In the genomic region with DNA sequence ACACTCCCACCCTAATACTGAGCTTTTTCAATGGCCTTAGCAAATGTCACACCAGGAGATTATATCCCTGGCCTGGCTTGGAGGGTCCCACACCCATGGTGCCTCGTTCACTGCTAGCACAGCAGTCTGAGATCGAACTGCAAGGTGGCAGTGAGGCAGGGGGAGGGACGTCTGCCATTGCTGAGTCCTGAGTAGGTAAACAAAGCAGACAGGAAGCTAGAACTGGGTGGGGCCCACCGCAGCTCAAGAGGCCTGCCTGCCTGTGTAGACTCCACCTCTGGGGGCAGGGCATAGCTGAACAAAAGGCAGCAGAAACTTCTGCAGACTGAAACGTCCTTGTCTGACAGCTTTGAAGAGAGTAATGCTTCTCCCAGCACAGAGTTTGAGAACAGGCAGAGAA, we compare ENCODE assay signal across 20 cellular contexts.
A peak's percentile ranks its signal among the peaks of the same experiment; 100 is the strongest.
DNase-seq lines count a peak whose midpoint lies in the region; ATAC-seq and TF ChIP-seq lines count a peak whose summit lies in the region.
"Had no signal": no experiment of that assay in that cellular context is flagged by ENCODE, and none has a peak within 500 bp of the region (broad histone marks: within the 10 kb centered on the region; RNA-seq: fewer than 3 reads in every experiment).

No MANE protein-coding gene starts in this region.

- no peaks in the 10 kb centered on the region for H3K79me2 ChIP-seq in PC-3 (ENCODE audit: low read length)

- no peak overlapping the region for H3K9ac ChIP-seq in PC-3 (ENCODE audit: low read length)

- DNase-seq in activated naive CD4-positive, alpha-beta T cell treated with anti-CD3 and anti-CD28 coated beads, Interleukin-2, amount 10 ng/mL, durations not matched to agents 7 days and 5 days = peak; percentile 55
- no peak for DNase-seq in activated naive CD4-positive, alpha-beta T cell (lab: John Stamatoyannopoulos, UW)
- peak; percentile 68 for DNase-seq in PC-3
- DNase-seq in mucosa of descending colon = peak in 2 of 3 donors; percentile 9 to 24
- DNase-seq in NCI-H2196 treated with DMSO at 0.1 percent for 48 hours (lab: John Stamatoyannopoulos, UW; ENCODE audit: unreplicated experiment) = no peak
- DNase-seq: activated CD8-positive, alpha-beta memory T cell treated with anti-CD3 and anti-CD28 coated beads for 24 hours; anterior cingulate cortex; cerebellar nuclear complex; effector CD8-positive, alpha-beta T cell; GF-D8; HCEC 1CT; lower lobe of right lung; NCI-H510A; ovary; stimulated activated CD4-positive, alpha-beta T cell treated with anti-CD3 and anti-CD28 coated beads, Interleukin-2, amount 100 ng/mL, for 48 hours had no signal

- H3K9me2 ChIP-seq in PC-3 (replicated peaks; ENCODE audit: low read length) = no peaks in the 10 kb centered on the region

- peaks cover 12% of the 10 kb centered on the region for H3K9me3 Mint-ChIP-seq in activated naive CD4-positive, alpha-beta T cell treated with anti-CD3 and anti-CD28 coated beads, Interleukin-2, amount 10 ng/mL, durations not matched to agents 7 days and 5 days

- POLR2A ChIA-PET in PC-3 (lab: Charles Lee; ENCODE audit: unreplicated experiment) = no interaction called here

- no peaks in the 10 kb centered on the region for H3K9me3 ChIP-seq in PC-3 (ENCODE audit: low read length)
- H3K9me3 ChIP-seq in mucosa of descending colon = no peaks in the 10 kb centered on the region
- H3K9me3 ChIP-seq: ovary had no signal

- no peak overlapping the region for H3K4me3 Mint-ChIP-seq in activated naive CD4-positive, alpha-beta T cell treated with anti-CD3 and anti-CD28 coated beads, Interleukin-2, amount 10 ng/mL, durations not matched to agents 7 days and 5 days
- H3K4me3 Mint-ChIP-seq: activated T-helper 17 cell treated with anti-CD3 and anti-CD28 coated beads, Interleukin-2, amount 50 U/mL, for 72 hours had no signal

- 0 out of 2 replicates have a peak, but pooled peaks cover 5% of the 10 kb centered on the region for H3K4me1 ChIP-seq in PC-3 (ENCODE audit: insufficient read depth, low read length)
- no peaks in the 10 kb centered on the region for H3K4me1 ChIP-seq in mucosa of descending colon (ENCODE audit: low read depth)
- H3K4me1 ChIP-seq: lower lobe of right lung had no signal

- peaks cover 12% of the 10 kb centered on the region for H3K4me1 Mint-ChIP-seq in activated naive CD4-positive, alpha-beta T cell treated with anti-CD3 and anti-CD28 coated beads, Interleukin-2, amount 10 ng/mL, durations not matched to agents 7 days and 5 days
- H3K4me1 Mint-ChIP-seq: activated T-helper 17 cell treated with anti-CD3 and anti-CD28 coated beads, Interleukin-2, amount 50 U/mL, for 72 hours had no signal

- no peaks in the 10 kb centered on the region for H3K36me3 ChIP-seq in PC-3 (ENCODE audit: low read depth, low read length)
- no peaks in the 10 kb centered on the region for H3K36me3 ChIP-seq in mucosa of descending colon (ENCODE audit: low read depth)
- H3K36me3 ChIP-seq: lower lobe of right lung, ovary had no signal

- no TSS peak for BruUV-seq in PC-3 (replicated peaks; lab: Mats Ljungman, UMichigan)

- peak overlapping the region; percentile 53 for H2AFZ ChIP-seq in PC-3 (ENCODE audit: low read length)

- no peak overlapping the region for H3K27ac ChIP-seq in PC-3 (ENCODE audit: low read length)
- H3K27ac ChIP-seq: lower lobe of right lung, ovary, SK-N-MC had no signal

- TF ChIP-seq CTCF in PC-3 (conservative IDR thresholded peaks at IDR 0.05; ENCODE audit: low read depth, low read length) (no peak), mucosa of descending colon (IDR thresholded peaks at IDR 0.05) (no peak)

- no peaks in the 10 kb centered on the region for H3K27me3 Mint-ChIP-seq in activated naive CD4-positive, alpha-beta T cell treated with anti-CD3 and anti-CD28 coated beads, Interleukin-2, amount 10 ng/mL, durations not matched to agents 7 days and 5 days
- H3K27me3 Mint-ChIP-seq: activated T-helper 17 cell treated with anti-CD3 and anti-CD28 coated beads, Interleukin-2, amount 50 U/mL, for 72 hours had no signal

- no peak overlapping the region for H3K4me3 ChIP-seq in PC-3 (ENCODE audit: low read length)
- no peak overlapping the region for H3K4me3 ChIP-seq in mucosa of descending colon
- H3K4me3 ChIP-seq: lower lobe of right lung, ovary, SK-N-MC had no signal

- no peaks in the 10 kb centered on the region for H3K36me3 Mint-ChIP-seq in activated naive CD4-positive, alpha-beta T cell treated with anti-CD3 and anti-CD28 coated beads, Interleukin-2, amount 10 ng/mL, durations not matched to agents 7 days and 5 days

- no peaks in the 10 kb centered on the region for H4K20me1 ChIP-seq in PC-3 (ENCODE audit: low read length)

- CTCF ChIA-PET in activated naive CD4-positive, alpha-beta T cell treated with anti-CD3 and anti-CD28 coated beads, Interleukin-2, amount 10 ng/mL, durations not matched to agents 7 days and 5 days (lab: Charles Lee) = no interaction called here
- CTCF ChIA-PET in PC-3 (lab: Charles Lee) = no interaction called here

- H3K4me2 ChIP-seq in PC-3 (ENCODE audit: low read length) = no peak overlapping the region

- no peaks in the 10 kb centered on the region for H3F3A ChIP-seq in PC-3 (ENCODE audit: low read length, unreplicated experiment)

- intact Hi-C loops in PC-3 (cut with micrococcal nuclease) (no loop called here), mucosa of descending colon (cut with DNase I, micrococcal nuclease) (no loop called here)

- ATAC-seq in GM19324 (IDR thresholded peaks at IDR 0.05; ENCODE audit: low FRiP score, unreplicated experiment) = peak; percentile 59
- peak; percentile 57 for ATAC-seq in PC-3
- ATAC-seq in mucosa of descending colon = peak; percentile 34
- no peak for ATAC-seq in HG02840 (IDR thresholded peaks at IDR 0.05; ENCODE audit: low FRiP score, unreplicated experiment)
- no peak for ATAC-seq in HG03196 (IDR thresholded peaks at IDR 0.05; ENCODE audit: unreplicated experiment)
- ATAC-seq: activated T-helper 17 cell treated with anti-CD3 and anti-CD28 coated beads, Interleukin-2, amount 50 U/mL, for 72 hours; lower lobe of right lung had no signal

- H3K27ac Mint-ChIP-seq in activated naive CD4-positive, alpha-beta T cell treated with anti-CD3 and anti-CD28 coated beads, Interleukin-2, amount 10 ng/mL, durations not matched to agents 7 days and 5 days = peak overlapping the region; percentile 58
- H3K27ac Mint-ChIP-seq: activated T-helper 17 cell treated with anti-CD3 and anti-CD28 coated beads, Interleukin-2, amount 50 U/mL, for 72 hours had no signal

- H3K27me3 ChIP-seq in PC-3 (ENCODE audit: low read length) = no peaks in the 10 kb centered on the region
- H3K27me3 ChIP-seq: ovary had no signal

Comparison
In these comparisons a context has a peak if more than half of its experiments do, and no peak if none do; other contexts are left out.
1. DNase-seq: peak in activated naive CD4-positive, alpha-beta T cell treated with anti-CD3 and anti-CD28 coated beads, Interleukin-2, amount 10 ng/mL, durations not matched to agents 7 days and 5 days (single experiment), PC-3 (single experiment) and mucosa of descending colon (2 of 3); none in activated naive CD4-positive, alpha-beta T cell (0 of 4) and NCI-H2196 treated with DMSO at 0.1 percent for 48 hours (single experiment).
2. ATAC-seq: peak in GM19324 (single experiment), PC-3 (single experiment) and mucosa of descending colon (single experiment); none in HG02840 (single experiment) and HG03196 (single experiment).